9 cellular contexts compared by ENCODE assay signal in genomic region chr22:38618258-38618657, GRCh38.
"Had no signal": no experiment of that assay in that cellular context is flagged by ENCODE, and none has a peak within 500 bp of the region (broad histone marks: within the 10 kb centered on the region; RNA-seq: fewer than 3 reads in every experiment).

No MANE protein-coding gene starts in this region.

- H3K9ac ChIP-seq: GM23248 had no signal

- ATAC-seq: GM23338, HCT116 had no signal

- H3K27ac ChIP-seq: GM23248 had no signal

- H3K4me2 ChIP-seq: GM23338 had no signal

- H3K4me3 ChIP-seq: GM23248, GM23338, HAP-1 had no signal

- H3K27ac Mint-ChIP-seq: GM23338, HFFc6 had no signal

- H3K4me3 Mint-ChIP-seq: GM23338, H9, HFFc6 had no signal

- DNase-seq: GM23248, GOT3, H7, H9, HCEC 1CT, HFFc6 had no signal
